16 cellular contexts compared by ENCODE assay signal in genomic region chr11:61911701-61912529, GRCh38. TPM values are rescaled to one million over a fixed set of nuclear protein-coding genes. Genes with fewer than 3 reads are reported as not detected.
DNase-seq lines count a peak whose midpoint lies in the region; ATAC-seq and TF ChIP-seq lines count a peak whose summit lies in the region.
"Had no signal": no experiment of that assay in that cellular context is flagged by ENCODE, and none has a peak within 500 bp of the region (broad histone marks: within the 10 kb centered on the region; RNA-seq: fewer than 3 reads in every experiment).

No MANE protein-coding gene starts in this region.

- WGBS in testis, 2 donors: 42 to 46% methylated on average over 8 to 17 of the region's 17 CpGs

- TF ChIP-seq CTCF in dorsolateral prefrontal cortex (IDR thresholded peaks at IDR 0.05 in 54 of 56, conservative IDR thresholded peaks at IDR 0.05 in 2 of 56; ENCODE audit: low read depth in 1 of 56, partially characterized antibody in 56 of 56) (no peak), mesothelial cell of epicardium (IDR thresholded peaks at IDR 0.05; ENCODE audit: unreplicated experiment) (no peak), testis (IDR thresholded peaks at IDR 0.05) (no peak)

- H3K4me1 ChIP-seq in testis: peaks cover 78% of the 10 kb centered on the region

- no peak for TF ChIP-seq POLR2A in testis (IDR thresholded peaks at IDR 0.05)

- peaks cover 17% of the 10 kb centered on the region for H3K4me1 Mint-ChIP-seq in mesothelial cell of epicardium

- peak overlapping the region in 33 of 59 donors; percentile 8 to 77 (median 46) for H3K27ac ChIP-seq in dorsolateral prefrontal cortex
- H3K27ac ChIP-seq in testis: peak overlapping the region; percentile 60 to 66
- H3K27ac ChIP-seq: epithelial cell of prostate had no signal

- no peaks in the 10 kb centered on the region for H3K9me3 ChIP-seq in testis

- peaks cover 12% of the 10 kb centered on the region for H3K27me3 Mint-ChIP-seq in mesothelial cell of epicardium (ENCODE audit: low read depth)

- no peaks in the 10 kb centered on the region for H3K9me3 Mint-ChIP-seq in mesothelial cell of epicardium
- H3K9me3 Mint-ChIP-seq: activated T-cell treated with anti-CD3 and anti-CD28 coated beads, Interleukin-2, amount 50 U/mL, for 4 hours; naive thymus-derived CD4-positive, alpha-beta T cell had no signal

- no peaks in the 10 kb centered on the region for H3K36me3 Mint-ChIP-seq in mesothelial cell of epicardium
- H3K36me3 Mint-ChIP-seq: CD4-positive, CD25-positive, alpha-beta regulatory T cell; naive thymus-derived CD4-positive, alpha-beta T cell had no signal

- intact Hi-C loops in dorsolateral prefrontal cortex (cut with DNase I): no loop called here
- intact Hi-C loops in testis (cut with DNase I; ENCODE audit: low total_unique reads): no loop called here

- H3K4me3 ChIP-seq in dorsolateral prefrontal cortex (peak overlapping the region in 2 of 59 donors; percentile 2 to 21), testis (no peak overlapping the region)

- DNase-seq in MV-4-11 (lab: John Stamatoyannopoulos, UW): peak; percentile 30
- DNase-seq in dorsolateral prefrontal cortex: peak in 5 of 10 donors; percentile 6 to 42 (median 40)
- no peak for DNase-seq in mesothelial cell of epicardium (ENCODE audit: low spot score in 2 of 2, unreplicated experiment in 2 of 2)
- peak; percentile 35 for DNase-seq in testis
- DNase-seq in SKM-1 (lab: John Stamatoyannopoulos, UW; ENCODE audit: unreplicated experiment): no peak
- DNase-seq in NCI-H2081 treated with DMSO at 0.1 percent for 48 hours (lab: John Stamatoyannopoulos, UW): no peak
- DNase-seq: activated CD4-positive, alpha-beta T cell treated with anti-CD3 and anti-CD28 coated beads, Interleukin-2, amount 50 U/mL, for 1 hour; activated T-cell treated with anti-CD3 and anti-CD28 coated beads, Interleukin-2, amount 50 U/mL, for 4 hours; CD4-positive, CD25-positive, alpha-beta regulatory T cell; naive thymus-derived CD4-positive, alpha-beta T cell; NCI-H1092; NCI-H2171 treated with DMSO at 0.1 percent for 48 hours; T-helper 9 cell had no signal

- peak overlapping the region; percentile 64 for H3K27ac Mint-ChIP-seq in mesothelial cell of epicardium
- H3K27ac Mint-ChIP-seq: CD4-positive, CD25-positive, alpha-beta regulatory T cell had no signal

- H3K4me3 Mint-ChIP-seq in mesothelial cell of epicardium: no peak overlapping the region
- H3K4me3 Mint-ChIP-seq: activated T-cell treated with anti-CD3 and anti-CD28 coated beads, Interleukin-2, amount 50 U/mL, for 4 hours; CD4-positive, CD25-positive, alpha-beta regulatory T cell had no signal

- H3K36me3 ChIP-seq in testis (ENCODE audit: low read depth, missing control alignments): no peaks in the 10 kb centered on the region

- no peak for ATAC-seq in GM21723 (IDR thresholded peaks at IDR 0.05; ENCODE audit: unreplicated experiment)
- ATAC-seq: activated T-cell treated with anti-CD3 and anti-CD28 coated beads, Interleukin-2, amount 50 U/mL, for 4 hours had no signal

- H3K27me3 ChIP-seq in dorsolateral prefrontal cortex (no peaks in the 10 kb centered on the region), testis (no peaks in the 10 kb centered on the region)

RNA-seq across cellular contexts. Expression of gene RAB3IL1, which starts 5.5 kb away (rescaled TPM):
- total RNA-seq in dorsolateral prefrontal cortex: 10 to 100 TPM in 71 of 120 experiments, 1 to 10 TPM in 49; 5.8 to 23.3 (median 10.7) TPM
- 10.6 to 12.0 TPM (median 11.9 TPM) in 3 replicates for total RNA-seq in mesothelial cell of epicardium
- total RNA-seq in testis: 10 to 100 TPM; 57.7 to 65.8 TPM
- 88.2 TPM for polyA plus RNA-seq in testis (ENCODE audit: insufficient read depth, low read depth, low replicate concordance)
- total RNA-seq: CD4-positive, CD25-positive, alpha-beta regulatory T cell had no signal
- polyA plus RNA-seq: CD4-positive, CD25-positive, alpha-beta regulatory T cell; naive thymus-derived CD4-positive, alpha-beta T cell had no signal

RNA-seq across cellular contexts. Expression of gene FADS3, which starts 20.6 kb away (rescaled TPM):
- total RNA-seq in dorsolateral prefrontal cortex (100 to 1,000 TPM in 31 of 120 experiments, 10 to 100 TPM in 89; 52.0 to 134 (median 87.6) TPM), mesothelial cell of epicardium (6.1 to 8.9 TPM (median 8.0 TPM) in 3 replicates), testis (10 to 100 TPM; 50.6 to 88.5 TPM)
- 20.5 TPM for polyA plus RNA-seq in testis (ENCODE audit: insufficient read depth, low read depth, low replicate concordance)

RNA-seq across cellular contexts. Expression of gene BEST1, which starts 38.2 kb away (rescaled TPM):
- total RNA-seq in dorsolateral prefrontal cortex: 100 to 1,000 TPM in 2 of 120 experiments, 10 to 100 TPM in 118; 10.7 to 176 (median 32.0) TPM
- 0.64 to 1.1 TPM (median 0.90 TPM) in 3 replicates for total RNA-seq in mesothelial cell of epicardium
- 10 to 100 TPM; 21.0 to 33.4 TPM for total RNA-seq in testis
- polyA plus RNA-seq in testis (ENCODE audit: insufficient read depth, low read depth, low replicate concordance): 9.2 TPM
- total RNA-seq: activated T-cell treated with anti-CD3 and anti-CD28 coated beads, Interleukin-2, amount 50 U/mL, for 4 hours; Daoy had no signal

RNA-seq across cellular contexts. Expression of gene FTH1, which starts 55.5 kb away (rescaled TPM):
- 1,000 to 10,000 TPM; 2,016 to 5,225 (median 3,057) TPM for total RNA-seq in dorsolateral prefrontal cortex
- total RNA-seq in mesothelial cell of epicardium: 1,419 to 1,500 TPM (median 1,460 TPM) in 3 replicates
- total RNA-seq in testis: 1,000 to 10,000 TPM; 1,162 to 1,419 TPM
- 2,237 TPM for polyA plus RNA-seq in testis (ENCODE audit: insufficient read depth, low read depth, low replicate concordance)

Comparison
In these comparisons a context has a peak if more than half of its experiments do, and no peak if none do; other contexts are left out.
1. DNase-seq: peak in MV-4-11 (single experiment) and testis (single experiment); none in mesothelial cell of epicardium (0 of 2), SKM-1 (single experiment) and NCI-H2081 treated with DMSO at 0.1 percent for 48 hours (single experiment).